Comparison of ENCODE assay signal across 8 cellular contexts in the genomic region with DNA sequence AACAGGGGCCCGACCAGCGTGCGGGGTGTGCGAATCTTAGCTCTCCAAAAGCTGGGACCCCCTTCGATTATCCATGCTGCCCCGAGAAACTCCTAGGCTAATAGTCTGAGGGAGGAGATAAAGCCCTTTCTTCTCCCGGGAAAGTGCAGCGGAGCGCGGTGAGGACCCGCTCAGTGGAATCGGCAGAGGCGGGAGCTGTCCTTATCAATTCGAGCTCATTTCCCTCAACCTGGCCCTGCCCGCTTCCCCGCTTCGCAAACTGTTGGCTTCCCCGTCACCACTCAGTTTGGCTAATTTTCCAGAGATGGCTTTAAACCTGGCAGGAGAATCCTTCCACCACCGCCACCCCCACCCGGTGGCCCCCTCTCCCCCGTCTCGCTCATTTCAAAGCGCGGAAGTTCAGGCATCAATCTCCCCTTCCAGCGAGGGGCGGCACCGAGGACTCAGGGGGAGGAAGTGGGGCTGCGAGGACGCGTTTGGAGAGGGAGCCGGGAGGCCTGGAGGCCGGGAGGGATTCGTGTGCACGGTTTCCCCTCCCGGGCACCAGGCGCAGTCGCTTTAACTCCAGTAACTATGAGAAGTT. TPM values are rescaled to one million over a fixed set of nuclear protein-coding genes. Genes with fewer than 3 reads are reported as not detected.
DNase-seq lines count a peak whose midpoint lies in the region; ATAC-seq and TF ChIP-seq lines count a peak whose summit lies in the region.

No MANE protein-coding gene starts in this region.

- H3K4me3 ChIP-seq in adipocyte (ENCODE audit: low read length) (peak overlapping the region; percentile 47), right lobe of liver (peak overlapping the region in 1 of 3 donors; percentile 16), tibial nerve (peak overlapping the region; percentile 17 to 55 (median 42))

- TF ChIP-seq POLR2A in right lobe of liver (IDR thresholded peaks at IDR 0.05) (no peak), tibial nerve (IDR thresholded peaks at IDR 0.05) (no peak)

- ATAC-seq in right lobe of liver (peak; percentile 47 to 67 (median 51)), GM21576 (IDR thresholded peaks at IDR 0.05; ENCODE audit: unreplicated experiment) (no peak)

- no peak overlapping the region for H3K9ac ChIP-seq in adipocyte (ENCODE audit: low read length)

- intact Hi-C loops in right lobe of liver (cut with DNase I), result no loop called here

- no peak overlapping the region for H3K27ac ChIP-seq in right lobe of liver
- H3K27ac ChIP-seq in tibial nerve, result peak overlapping the region in 2 of 4 donors; percentile 26 to 51

- no peak for TF ChIP-seq CTCF in right lobe of liver (IDR thresholded peaks at IDR 0.05)
- TF ChIP-seq CTCF in tibial nerve (IDR thresholded peaks at IDR 0.05), result no peak

- H3K9me3 ChIP-seq in adipocyte (ENCODE audit: control insufficient read depth, low read length) (no peaks in the 10 kb centered on the region), right lobe of liver (no peaks in the 10 kb centered on the region), tibial nerve (no peaks in the 10 kb centered on the region)

- H3K27me3 ChIP-seq in adipocyte (replicated peaks; ENCODE audit: control insufficient read depth, insufficient read depth, low read length) (peaks cover 36% of the 10 kb centered on the region), right lobe of liver (peaks cover 6 to 11% of the 10 kb centered on the region in 2 donors), tibial nerve (peaks cover 0 to 58% of the 10 kb centered on the region in 2 donors)

- WGBS in right lobe of liver (ENCODE audit: insufficient coverage, low coverage, low lambda C conversion rate, missing lambda C conversion rate), result 0% methylated on average over 22 of the region's 37 CpGs
- WGBS in tibial nerve, 2 donors, result 1 to 2% methylated on average over 37 of the region's 37 CpGs

- no peaks in the 10 kb centered on the region for H3K36me3 ChIP-seq in adipocyte (ENCODE audit: control insufficient read depth, insufficient read depth, low read length, severe bottlenecking)
- H3K36me3 ChIP-seq in right lobe of liver, result no peaks in the 10 kb centered on the region
- H3K36me3 ChIP-seq in tibial nerve, result no peaks in the 10 kb centered on the region

- H3K4me1 ChIP-seq in adipocyte (ENCODE audit: control insufficient read depth, insufficient read depth, low read length), result peaks cover 8% of the 10 kb centered on the region
- H3K4me1 ChIP-seq in right lobe of liver, result peaks cover 0 to 12% (median 0%) of the 10 kb centered on the region in 4 donors
- H3K4me1 ChIP-seq in tibial nerve, result peaks cover 0 to 30% (median 14%) of the 10 kb centered on the region in 4 donors

- no peak for TF ChIP-seq EP300 in tibial nerve (IDR thresholded peaks at IDR 0.05)

- peak; percentile 8 for DNase-seq in stimulated activated CD4-positive, alpha-beta T cell treated with anti-CD3 and anti-CD28 coated beads, Interleukin-15, amount 100 ng/mL, for 24 hours
- no peak for DNase-seq in stimulated activated CD4-positive, alpha-beta T cell treated with anti-CD3 and anti-CD28 coated beads, Interleukin-12 subunit alpha, Interleukin-12 subunit beta, amount 100 ng/mL, for 4 hours
- DNase-seq in adipocyte (ENCODE audit: low read depth) (peak; percentile 7), right lobe of liver (no peak), tibial nerve (ENCODE audit: low spot score in 2 of 2) (no peak), globus pallidus (ENCODE audit: low spot score) (no peak), kidney glomerular epithelial cell (lab: John Stamatoyannopoulos, UW) (no peak)

RNA-seq across cellular contexts. Expression of a gene that starts 1.6 kb away (rescaled TPM):
- total RNA-seq in right lobe of liver (under 1 TPM in 2 of 6 experiments, not detected in 4; 0.09 to 0.24 TPM), tibial nerve (under 1 TPM; 0.21 to 0.59 (median 0.37) TPM)

Comparison
In these comparisons a context has a peak if more than half of its experiments do, and no peak if none do; other contexts are left out.
1. DNase-seq: peak in stimulated activated CD4-positive, alpha-beta T cell treated with anti-CD3 and anti-CD28 coated beads, Interleukin-15, amount 100 ng/mL, for 24 hours (single experiment) and adipocyte (single experiment); none in stimulated activated CD4-positive, alpha-beta T cell treated with anti-CD3 and anti-CD28 coated beads, Interleukin-12 subunit alpha, Interleukin-12 subunit beta, amount 100 ng/mL, for 4 hours (single experiment), right lobe of liver (0 of 3), tibial nerve (0 of 2), globus pallidus (single experiment) and kidney glomerular epithelial cell (single experiment).